ENCODE assay signal across 27 cellular contexts in genomic region chr16:69680358-69680757, GRCh38.
"Had no signal": no experiment of that assay in that cellular context is flagged by ENCODE, and none has a peak within 500 bp of the region (broad histone marks: within the 10 kb centered on the region; RNA-seq: fewer than 3 reads in every experiment).

No MANE protein-coding gene starts in this region.

- H3K9me3 ChIP-seq: colonic mucosa, esophagus squamous epithelium, heart right ventricle, lower lobe of right lung, prostate gland, right atrium auricular region, sigmoid colon, spleen, testis, tibial artery, uterus had no signal

- H3K27me3 Mint-ChIP-seq: dendritic cell treated with granulocyte-macrophage colony-stimulating factor and Interleukin-4, amounts not matched to agents 40 ng/mL and 50 ng/mL, for 4 days; naive thymus-derived CD8-positive, alpha-beta T cell; stimulated activated memory B cell treated with anti-CD40 and anti-IgM and Interleukin-4, amounts not matched to agents 10 μg/mL and 1 μg/mL and 100 μg/mL, for 72 hours; type B pancreatic cell had no signal

- FAIRE-seq: keratinocyte had no signal

- H3K27me3 ChIP-seq: colonic mucosa, esophagus squamous epithelium, heart right ventricle, right atrium auricular region, sigmoid colon, spleen, testis, tibial artery, uterus had no signal

- H3K4me3 ChIP-seq: colonic mucosa, esophagus squamous epithelium, heart right ventricle, lower lobe of right lung, prostate gland, right atrium auricular region, sigmoid colon, spleen, testis, tibial artery, uterus had no signal

- H3K4me1 Mint-ChIP-seq: naive thymus-derived CD8-positive, alpha-beta T cell; nephron progenitor cell; stimulated activated memory B cell treated with anti-CD40 and anti-IgM and Interleukin-4, amounts not matched to agents 10 μg/mL and 1 μg/mL and 100 μg/mL, for 72 hours had no signal

- H3K4me3 Mint-ChIP-seq: dendritic cell treated with granulocyte-macrophage colony-stimulating factor and Interleukin-4, amounts not matched to agents 40 ng/mL and 50 ng/mL, for 4 days; naive thymus-derived CD8-positive, alpha-beta T cell; nephron progenitor cell; stimulated activated memory B cell treated with anti-CD40 and anti-IgM and Interleukin-4, amounts not matched to agents 10 μg/mL and 1 μg/mL and 100 μg/mL, for 72 hours; type B pancreatic cell had no signal

- ATAC-seq: heart right ventricle; left ventricle myocardium superior; lower lobe of right lung; naive thymus-derived CD8-positive, alpha-beta T cell; stimulated activated memory B cell treated with anti-CD40 and anti-IgM and Interleukin-4, amounts not matched to agents 10 μg/mL and 1 μg/mL and 100 μg/mL, for 72 hours; stimulated activated naive CD8-positive, alpha-beta T cell treated with anti-CD3 and anti-CD28 coated beads, Interleukin-15, Interleukin-2, amounts not matched to agents 100 U/mL and 50 U/mL, for 24 hours had no signal

- H3K27ac Mint-ChIP-seq: dendritic cell treated with granulocyte-macrophage colony-stimulating factor and Interleukin-4, amounts not matched to agents 40 ng/mL and 50 ng/mL, for 4 days; naive thymus-derived CD8-positive, alpha-beta T cell; nephron progenitor cell; stimulated activated memory B cell treated with anti-CD40 and anti-IgM and Interleukin-4, amounts not matched to agents 10 μg/mL and 1 μg/mL and 100 μg/mL, for 72 hours; type B pancreatic cell had no signal

- H3K4me1 ChIP-seq: colonic mucosa, esophagus squamous epithelium, heart right ventricle, lower lobe of right lung, prostate gland, right atrium auricular region, sigmoid colon, spleen, testis, tibial artery, uterus had no signal

- DNase-seq: colonic mucosa; effector CD8-positive, alpha-beta T cell; erythroblast; esophagus squamous epithelium; foreskin melanocyte; glutamatergic neuron; heart right ventricle; hippocampal formation; left ventricle myocardium superior; lower lobe of right lung; naive thymus-derived CD8-positive, alpha-beta T cell; nephron progenitor cell; nucleus accumbens; sigmoid colon; spleen; stimulated activated CD4-positive, alpha-beta T cell treated with anti-CD3 and anti-CD28 coated beads, Interleukin-4, amount 100 ng/mL, for 4 hours; stimulated activated naive CD8-positive, alpha-beta T cell treated with anti-CD3 and anti-CD28 coated beads, Interleukin-15, Interleukin-2, amounts not matched to agents 100 U/mL and 50 U/mL, for 24 hours; substantia nigra; testis; tibial artery; uterus had no signal

- H3K27ac ChIP-seq: colonic mucosa, esophagus squamous epithelium, heart right ventricle, lower lobe of right lung, prostate gland, right atrium auricular region, sigmoid colon, spleen, testis, tibial artery, uterus had no signal

- H3K9me3 Mint-ChIP-seq: dendritic cell treated with granulocyte-macrophage colony-stimulating factor and Interleukin-4, amounts not matched to agents 40 ng/mL and 50 ng/mL, for 4 days; naive thymus-derived CD8-positive, alpha-beta T cell; nephron progenitor cell; stimulated activated memory B cell treated with anti-CD40 and anti-IgM and Interleukin-4, amounts not matched to agents 10 μg/mL and 1 μg/mL and 100 μg/mL, for 72 hours; type B pancreatic cell had no signal

- H3K36me3 ChIP-seq: colonic mucosa, uterus had no signal
